15 cellular contexts compared by ENCODE assay signal in genomic region chr15:68192804-68193521, GRCh38. TPM values are rescaled to one million over a fixed set of nuclear protein-coding genes. Genes with fewer than 3 reads are reported as not detected.
DNase-seq lines count a peak whose midpoint lies in the region; ATAC-seq, FAIRE-seq and TF ChIP-seq lines count a peak whose summit lies in the region.
"Had no signal": no experiment of that assay in that cellular context is flagged by ENCODE, and none has a peak within 500 bp of the region (broad histone marks: within the 10 kb centered on the region; RNA-seq: fewer than 3 reads in every experiment).

No MANE protein-coding gene starts in this region.

- no peak for DNase-seq in activated naive CD4-positive, alpha-beta T cell treated with anti-CD3 and anti-CD28 coated beads, Interleukin-2, amount 50 U/mL, for 72 hours (ENCODE audit: low spot score in 2 of 2)
- DNase-seq in activated naive CD4-positive, alpha-beta T cell treated with anti-CD3 and anti-CD28 coated beads, Interleukin-2, amount 50 U/mL, for 16 hours, result no peak
- DNase-seq in bronchial epithelial cell (ENCODE audit: low read depth), result no peak
- DNase-seq in right cardiac atrium, result no peak
- no peak for DNase-seq in islet precursor cell
- DNase-seq in ascending aorta (ENCODE audit: low spot score in 2 of 2), result no peak
- DNase-seq: activated CD4-positive, alpha-beta T cell treated with anti-CD3 and anti-CD28 coated beads, Interleukin-2, amount 50 U/mL, for 48 hours; activated effector memory CD4-positive, alpha-beta T cell treated with anti-CD3 and anti-CD28 coated beads, Interleukin-2, amount 50 U/mL, for 16 hours; central memory CD4-positive, alpha-beta T cell; ovary; SJCRH30; stimulated activated CD4-positive, alpha-beta T cell treated with anti-CD3 and anti-CD28 coated beads, Interleukin-12 subunit alpha, Interleukin-12 subunit beta, amount 100 ng/mL, for 4 hours; testis had no signal

- H3K27ac ChIP-seq in right cardiac atrium (ENCODE audit: low read length) (no peak overlapping the region), stomach smooth muscle (ENCODE audit: low read length) (peak overlapping the region; percentile 19), ascending aorta (no peak overlapping the region)
- H3K27ac ChIP-seq: ovary, SJCRH30, testis had no signal

- FAIRE-seq in bronchial epithelial cell (lab: Jason Lieb, UNC), result peak; percentile 62

- H3K27me3 ChIP-seq in bronchial epithelial cell (ENCODE audit: control insufficient read depth, insufficient read depth, low read length) (no peaks in the 10 kb centered on the region), right cardiac atrium (ENCODE audit: control insufficient read depth, insufficient read depth) (no peaks in the 10 kb centered on the region), stomach smooth muscle (ENCODE audit: control insufficient read depth in 1 of 2, insufficient read depth in 2 of 2, low read length in 2 of 2) (no peaks in the 10 kb centered on the region), ascending aorta (no peaks in the 10 kb centered on the region)
- H3K27me3 ChIP-seq: ovary, SJCRH30, testis had no signal

- peaks cover 4% of the 10 kb centered on the region for H3K4me1 ChIP-seq in right cardiac atrium (ENCODE audit: control insufficient read depth, insufficient read depth, low read length)
- peaks cover 23% of the 10 kb centered on the region for H3K4me1 ChIP-seq in stomach smooth muscle (ENCODE audit: control insufficient read depth, insufficient read depth, low read length)
- peaks cover 0 to 10% of the 10 kb centered on the region in 2 donors for H3K4me1 ChIP-seq in ascending aorta
- H3K4me1 ChIP-seq: SJCRH30 had no signal

- H3K36me3 Mint-ChIP-seq in activated naive CD4-positive, alpha-beta T cell treated with anti-CD3 and anti-CD28 coated beads, Interleukin-2, amount 50 U/mL, for 72 hours, result peaks cover 0 to 6% of the 10 kb centered on the region in 2 donors

- H3K9me3 ChIP-seq in right cardiac atrium (ENCODE audit: control insufficient read depth, low read length) (no peaks in the 10 kb centered on the region), stomach smooth muscle (ENCODE audit: control insufficient read depth in 2 of 2, low read length in 2 of 2) (no peaks in the 10 kb centered on the region), ascending aorta (no peaks in the 10 kb centered on the region)
- H3K9me3 ChIP-seq: ovary, SJCRH30, testis had no signal

- H3K4me3 ChIP-seq in bronchial epithelial cell (ENCODE audit: low read depth, low read length), result no peak overlapping the region
- H3K4me3 ChIP-seq in right cardiac atrium (ENCODE audit: low read length), result no peak overlapping the region
- H3K4me3 ChIP-seq in stomach smooth muscle (ENCODE audit: low read length in 2 of 2), result no peak overlapping the region
- H3K4me3 ChIP-seq in ascending aorta, result no peak overlapping the region
- H3K4me3 ChIP-seq: ovary, SJCRH30, testis had no signal

- WGBS in right cardiac atrium, result 75% methylated on average over 5 of the region's 5 CpGs

- TF ChIP-seq CTCF in bronchial epithelial cell (IDR thresholded peaks at IDR 0.05; ENCODE audit: insufficient read depth, low read length, severe bottlenecking), result no peak
- TF ChIP-seq CTCF in ascending aorta (IDR thresholded peaks at IDR 0.05), result no peak

- peaks cover 5% of the 10 kb centered on the region for H3K36me3 ChIP-seq in bronchial epithelial cell (ENCODE audit: control insufficient read depth, insufficient read depth, low read length)
- H3K36me3 ChIP-seq in stomach smooth muscle (ENCODE audit: control insufficient read depth in 2 of 2, insufficient read depth in 2 of 2, low read length in 2 of 2), result peaks cover 3 to 4% of the 10 kb centered on the region in 2 donors
- peaks cover 0 to 25% of the 10 kb centered on the region in 2 donors for H3K36me3 ChIP-seq in ascending aorta
- H3K36me3 ChIP-seq: ovary had no signal

- H3K27ac Mint-ChIP-seq in activated naive CD4-positive, alpha-beta T cell treated with anti-CD3 and anti-CD28 coated beads, Interleukin-2, amount 50 U/mL, for 72 hours, result peak overlapping the region; percentile 23 to 50

- no peak overlapping the region for H3K9ac ChIP-seq in stomach smooth muscle (ENCODE audit: low read length in 2 of 2)

- intact Hi-C loops in right cardiac atrium (cut with DNase I), result no loop called here
- intact Hi-C loops in ascending aorta (cut with DNase I), result no loop called here

- ATAC-seq in activated naive CD4-positive, alpha-beta T cell treated with anti-CD3 and anti-CD28 coated beads, Interleukin-2, amount 50 U/mL, for 72 hours, result peak in 1 of 2 donors; percentile 14
- ATAC-seq in right cardiac atrium (peak; percentile 67 to 75), HG03097 (IDR thresholded peaks at IDR 0.05; ENCODE audit: low FRiP score, unreplicated experiment) (no peak)

- no peaks in the 10 kb centered on the region for H3K9me3 Mint-ChIP-seq in activated naive CD4-positive, alpha-beta T cell treated with anti-CD3 and anti-CD28 coated beads, Interleukin-2, amount 50 U/mL, for 72 hours

RNA-seq across cellular contexts. Expression of gene CALML4, which starts 12.2 kb away (rescaled TPM):
- total RNA-seq in activated naive CD4-positive, alpha-beta T cell treated with anti-CD3 and anti-CD28 coated beads, Interleukin-2, amount 50 U/mL, for 72 hours, result 1 to 10 TPM; 9.6 to 9.7 TPM
- 4.5 and 6.4 TPM in 2 replicates for total RNA-seq in bronchial epithelial cell
- 1 to 10 TPM; 1.5 to 2.3 (median 1.8) TPM for total RNA-seq in right cardiac atrium
- polyA plus RNA-seq in right cardiac atrium, result 2.4 TPM
- total RNA-seq in ascending aorta, result 0.85 TPM

RNA-seq across cellular contexts. Expression of gene CLN6, which starts 36.6 kb away (rescaled TPM):
- total RNA-seq in activated naive CD4-positive, alpha-beta T cell treated with anti-CD3 and anti-CD28 coated beads, Interleukin-2, amount 50 U/mL, for 72 hours, result 10 to 100 TPM; 38.0 to 55.1 TPM
- 6.1 and 8.2 TPM in 2 replicates for total RNA-seq in bronchial epithelial cell
- total RNA-seq in right cardiac atrium, result 1 to 10 TPM; 7.0 to 8.9 (median 7.7) TPM
- 6.8 TPM for polyA plus RNA-seq in right cardiac atrium
- total RNA-seq in ascending aorta, result 6.4 TPM
